In the genomic region with DNA sequence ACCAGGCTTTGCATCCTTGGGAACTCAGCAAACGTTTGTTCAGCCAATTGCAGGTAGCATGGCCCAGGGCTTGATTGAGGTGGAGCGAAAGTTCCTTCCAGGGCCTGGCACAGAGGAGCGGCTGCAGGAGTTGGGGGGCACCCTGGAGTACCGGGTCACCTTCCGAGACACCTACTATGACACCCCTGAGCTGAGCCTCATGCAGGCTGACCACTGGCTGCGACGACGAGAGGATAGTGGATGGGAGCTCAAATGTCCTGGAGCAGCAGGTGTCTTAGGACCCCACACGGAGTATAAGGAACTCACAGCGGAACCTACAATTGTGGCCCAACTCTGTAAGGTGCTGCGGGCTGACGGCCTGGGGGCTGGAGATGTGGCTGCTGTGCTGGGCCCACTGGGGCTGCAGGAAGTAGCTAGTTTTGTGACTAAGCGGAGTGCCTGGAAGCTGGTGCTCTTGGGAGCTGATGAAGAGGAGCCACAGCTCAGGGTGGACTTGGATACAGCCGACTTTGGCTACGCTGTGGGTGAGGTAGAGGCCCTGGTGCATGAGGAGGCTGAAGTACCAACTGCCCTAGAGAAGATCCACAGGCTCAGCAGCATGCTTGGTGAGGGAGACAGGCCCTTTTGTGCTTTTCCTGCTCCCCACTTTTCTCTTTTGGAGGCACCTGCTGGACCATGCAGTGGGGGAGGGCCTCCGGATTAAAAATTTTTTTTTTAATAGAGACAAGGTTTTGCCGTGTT, we compare ENCODE assay signal across 9 cellular contexts. TPM values are rescaled to one million over a fixed set of nuclear protein-coding genes. Genes with fewer than 3 reads are reported as not detected.
A peak's percentile ranks its signal among the peaks of the same experiment; 100 is the strongest.
DNase-seq lines count a peak whose midpoint lies in the region; ATAC-seq and TF ChIP-seq lines count a peak whose summit lies in the region.
"Had no signal": no experiment of that assay in that cellular context is flagged by ENCODE, and none has a peak within 500 bp of the region (broad histone marks: within the 10 kb centered on the region; RNA-seq: fewer than 3 reads in every experiment).

No MANE protein-coding gene starts in this region.

- ATAC-seq in HG02870 (IDR thresholded peaks at IDR 0.05; ENCODE audit: unreplicated experiment) (no peak), GM21447 (IDR thresholded peaks at IDR 0.05; ENCODE audit: unreplicated experiment) (no peak)

- intact Hi-C loops in breast epithelium (cut with DNase I; ENCODE audit: low total_unique reads), result loop anchor here (10.0 kb wide), 1 partner anchor 252 kb away; a partner anchor contains a TSS

- H3K36me3 ChIP-seq in BE2C (peaks cover 12% of the 10 kb centered on the region), KMS-11 (ENCODE audit: insufficient read depth) (no peaks in the 10 kb centered on the region), breast epithelium (no peaks in the 10 kb centered on the region), mucosa of rectum (ENCODE audit: control insufficient read depth in 2 of 2, insufficient read depth in 2 of 2, low read length in 2 of 2) (peaks cover 23 to 29% of the 10 kb centered on the region in 2 donors)

- H3K4me1 ChIP-seq in BE2C (no peaks in the 10 kb centered on the region; the same call in 1 of the 2 replicates), KMS-11 (ENCODE audit: low read depth, poor library complexity, severe bottlenecking) (peaks cover 17% of the 10 kb centered on the region), breast epithelium (no peaks in the 10 kb centered on the region), mucosa of rectum (ENCODE audit: control insufficient read depth in 2 of 2, insufficient read depth in 2 of 2, low read length in 2 of 2) (peaks cover 9% of the 10 kb centered on the region in 2 donors)

- H3K4me3 ChIP-seq in BE2C (ENCODE audit: low read depth, low read length) (peak overlapping the region; percentile 73), KMS-11 (IDR thresholded peaks at IDR 0.05; ENCODE audit: insufficient read depth, low read depth, low read length) (no peak overlapping the region), breast epithelium (peak overlapping the region; percentile 75 to 97 (median 86)), mucosa of rectum (ENCODE audit: low read length in 2 of 2) (peak overlapping the region; percentile 93 to 94)

- peak overlapping the region; percentile 57 for H3K4me2 ChIP-seq in KMS-11

- no peak for TF ChIP-seq CTCF in BE2C (IDR thresholded peaks at IDR 0.05; ENCODE audit: low read depth, low read length)
- TF ChIP-seq CTCF in KMS-11 (conservative IDR thresholded peaks at IDR 0.05; ENCODE audit: low read depth, low read length), result no peak
- no peak for TF ChIP-seq CTCF in breast epithelium (IDR thresholded peaks at IDR 0.05)

- H2AFZ ChIP-seq in KMS-11 (ENCODE audit: low read depth), result peak overlapping the region; percentile 69

- H3K79me2 ChIP-seq in KMS-11 (ENCODE audit: insufficient read depth, low read depth), result no peaks in the 10 kb centered on the region; the same call in 1 of the 2 replicates

- H3K9ac ChIP-seq in KMS-11 (peak overlapping the region; percentile 71; the same call in 1 of the 2 replicates), mucosa of rectum (ENCODE audit: low read depth in 1 of 2, low read length in 2 of 2) (peak overlapping the region; percentile 91 to 93)

- peak overlapping the region; percentile 47; the same call in 1 of the 2 replicates for H3K27ac ChIP-seq in KMS-11
- H3K27ac ChIP-seq in breast epithelium, result peak overlapping the region; percentile 93
- peak overlapping the region; percentile 94 to 98 for H3K27ac ChIP-seq in mucosa of rectum (ENCODE audit: low read depth in 2 of 2, low read length in 2 of 2)

- H3K9me3 ChIP-seq in BE2C (no peaks in the 10 kb centered on the region), breast epithelium (no peaks in the 10 kb centered on the region), mucosa of rectum (ENCODE audit: control insufficient read depth in 2 of 2, low read length in 2 of 2) (no peaks in the 10 kb centered on the region)

- DNase-seq in BE2C, result no peak
- no peak for DNase-seq in breast epithelium (ENCODE audit: low spot score in 2 of 2)
- DNase-seq in NCI-H2227 treated with DMSO at 0.1 percent for 48 hours (lab: John Stamatoyannopoulos, UW), result no peak
- no peak for DNase-seq in NCI-H2196 (lab: John Stamatoyannopoulos, UW; ENCODE audit: unreplicated experiment)

- H4K20me1 ChIP-seq in KMS-11 (ENCODE audit: insufficient read depth), result no peaks in the 10 kb centered on the region

- no peaks in the 10 kb centered on the region for H3K27me3 ChIP-seq in BE2C
- no peaks in the 10 kb centered on the region for H3K27me3 ChIP-seq in KMS-11 (ENCODE audit: insufficient read depth, low read depth)
- H3K27me3 ChIP-seq in breast epithelium, result no peaks in the 10 kb centered on the region
- H3K27me3 ChIP-seq in mucosa of rectum (ENCODE audit: control insufficient read depth in 2 of 2, insufficient read depth in 2 of 2, low read length in 2 of 2), result no peaks in the 10 kb centered on the region

- no peak for TF ChIP-seq POLR2A in breast epithelium (IDR thresholded peaks at IDR 0.05)

RNA-seq across cellular contexts. Expression of a gene that starts 0.8 kb away (rescaled TPM):
- 11.2 TPM for polyA plus RNA-seq in BE2C (2012; ENCODE audit: insufficient read depth, insufficient read length, low read depth)
- 10 to 100 TPM; 13.6 to 22.1 (median 21.0) TPM for total RNA-seq in breast epithelium

RNA-seq across cellular contexts. Expression of a gene that starts 5.3 kb away (rescaled TPM):
- polyA plus RNA-seq in BE2C (2012; ENCODE audit: insufficient read depth, insufficient read length, low read depth), result 5.2 TPM
- total RNA-seq in breast epithelium, result 1 to 10 TPM in 1 of 3 donors, under 1 TPM in 2; 0.48 to 1.2 (median 0.66) TPM

RNA-seq across cellular contexts. Expression of a gene that starts 10.7 kb away (rescaled TPM):
- polyA plus RNA-seq in BE2C (2012; ENCODE audit: insufficient read depth, insufficient read length, low read depth), result 46.6 TPM
- total RNA-seq in breast epithelium, result 100 to 1,000 TPM in 2 of 3 donors, 10 to 100 TPM in 1; 30.9 to 172 (median 149) TPM

RNA-seq across cellular contexts. Expression of a gene that starts 21.7 kb away (rescaled TPM):
- polyA plus RNA-seq in BE2C (2012; ENCODE audit: insufficient read depth, insufficient read length, low read depth), result 186 TPM
- total RNA-seq in breast epithelium, result under 1 TPM; 0.66 to 0.96 (median 0.73) TPM
- total RNA-seq: pulmonary artery endothelial cell had no signal
